ENCODE assay signal across 17 cellular contexts in genomic region chr2:176101862-176102261, GRCh38. TPM values are rescaled to one million over a fixed set of nuclear protein-coding genes. Genes with fewer than 3 reads are reported as not detected.
A peak's percentile ranks its signal among the peaks of the same experiment; 100 is the strongest.
DNase-seq lines count a peak whose midpoint lies in the region; ATAC-seq and TF ChIP-seq lines count a peak whose summit lies in the region.
"Had no signal": no experiment of that assay in that cellular context is flagged by ENCODE, and none has a peak within 500 bp of the region (broad histone marks: within the 10 kb centered on the region; RNA-seq: fewer than 3 reads in every experiment).

No MANE protein-coding gene starts in this region.

- H3K9me3 Mint-ChIP-seq in natural killer cell = no peaks in the 10 kb centered on the region
- no peaks in the 10 kb centered on the region for H3K9me3 Mint-ChIP-seq in natural killer cell treated with Interleukin-12 subunit alpha and Interleukin-12 subunit beta and Interleukin-15 and Interleukin-18, amount 100 ng/mL, for 72 hours
- H3K9me3 Mint-ChIP-seq: HFFc6 had no signal

- TF ChIP-seq CTCF in natural killer cell (IDR thresholded peaks at IDR 0.05) (no peak), hepatocyte (IDR thresholded peaks at IDR 0.05; ENCODE audit: poor library complexity) (no peak), sigmoid colon (IDR thresholded peaks at IDR 0.05) (no peak)

- 37% methylated on average over 5 of the region's 5 CpGs for WGBS in hepatocyte (ENCODE audit: low lambda C conversion rate, missing lambda C conversion rate)
- WGBS in sigmoid colon, 2 donors = 58 to 86% methylated on average over 5 of the region's 5 CpGs

- H3K36me3 ChIP-seq in hepatocyte (replicated peaks; ENCODE audit: insufficient read depth, low read depth) (no peaks in the 10 kb centered on the region), sigmoid colon (no peaks in the 10 kb centered on the region)
- H3K36me3 ChIP-seq: BLaER1 treated with 17β-estradiol and CSF1 and Interleukin-3, amounts not matched to agents 10 nM and 100 nM; HAP-1 had no signal

- H3K9me3 ChIP-seq in hepatocyte (ENCODE audit: low read depth) (no peaks in the 10 kb centered on the region), sigmoid colon (no peaks in the 10 kb centered on the region)
- H3K9me3 ChIP-seq: HAP-1 had no signal

- no peaks in the 10 kb centered on the region for H4K20me1 ChIP-seq in hepatocyte (ENCODE audit: insufficient read depth, poor library complexity, severe bottlenecking)

- H3K27me3 ChIP-seq in hepatocyte = peaks cover 99% of the 10 kb centered on the region
- peaks cover 0 to 86% (median 17%) of the 10 kb centered on the region in 3 donors for H3K27me3 ChIP-seq in sigmoid colon

- peaks cover 78 to 83% of the 10 kb centered on the region in 2 donors for H3K27me3 Mint-ChIP-seq in natural killer cell (ENCODE audit: low read depth in 2 of 2)
- H3K27me3 Mint-ChIP-seq in natural killer cell treated with Interleukin-12 subunit alpha and Interleukin-12 subunit beta and Interleukin-15 and Interleukin-18, amount 100 ng/mL, for 72 hours = peaks cover 62 to 66% of the 10 kb centered on the region in 2 donors

- peaks cover 12 to 34% of the 10 kb centered on the region in 2 donors for H3K4me1 Mint-ChIP-seq in natural killer cell
- H3K4me1 Mint-ChIP-seq in natural killer cell treated with Interleukin-12 subunit alpha and Interleukin-12 subunit beta and Interleukin-15 and Interleukin-18, amount 100 ng/mL, for 72 hours (ENCODE audit: low read depth in 2 of 2) = peaks cover 18 to 21% of the 10 kb centered on the region in 2 donors

- H3K79me2 ChIP-seq in hepatocyte = peaks cover 55% of the 10 kb centered on the region

- no peak overlapping the region for H3K27ac Mint-ChIP-seq in natural killer cell
- no peak overlapping the region for H3K27ac Mint-ChIP-seq in natural killer cell treated with Interleukin-12 subunit alpha and Interleukin-12 subunit beta and Interleukin-15 and Interleukin-18, amount 100 ng/mL, for 72 hours
- H3K27ac Mint-ChIP-seq: CD4-positive, CD25-positive, alpha-beta regulatory T cell; HFFc6 had no signal

- H3K4me3 ChIP-seq in hepatocyte (no peak overlapping the region), sigmoid colon (no peak overlapping the region)
- H3K4me3 ChIP-seq: BLaER1 treated with 17β-estradiol and CSF1 and Interleukin-3, amounts not matched to agents 10 nM and 100 nM; GM23248; HAP-1 had no signal

- H3K27ac ChIP-seq in hepatocyte (peak overlapping the region; percentile 93), sigmoid colon (peak overlapping the region in 3 of 4 donors; percentile 4 to 96 (median 92))
- H3K27ac ChIP-seq: BLaER1 treated with 17β-estradiol and CSF1 and Interleukin-3, amounts not matched to agents 10 nM and 100 nM; GM23248; HL-60 had no signal

- H3K9me2 ChIP-seq in hepatocyte (replicated peaks; ENCODE audit: insufficient read depth) = no peaks in the 10 kb centered on the region

- no peak overlapping the region for H3K4me3 Mint-ChIP-seq in natural killer cell
- no peak overlapping the region for H3K4me3 Mint-ChIP-seq in natural killer cell treated with Interleukin-12 subunit alpha and Interleukin-12 subunit beta and Interleukin-15 and Interleukin-18, amount 100 ng/mL, for 72 hours
- H3K4me3 Mint-ChIP-seq: HFFc6 had no signal

- H3K36me3 Mint-ChIP-seq in natural killer cell = no peaks in the 10 kb centered on the region
- peaks cover 7% of the 10 kb centered on the region for H3K36me3 Mint-ChIP-seq in natural killer cell treated with Interleukin-12 subunit alpha and Interleukin-12 subunit beta and Interleukin-15 and Interleukin-18, amount 100 ng/mL, for 72 hours
- H3K36me3 Mint-ChIP-seq: CD4-positive, CD25-positive, alpha-beta regulatory T cell had no signal

- H2AFZ ChIP-seq in hepatocyte = no peak overlapping the region
- H2AFZ ChIP-seq: GM23248 had no signal

- peak overlapping the region; percentile 91 for H3K4me2 ChIP-seq in hepatocyte
- H3K4me2 ChIP-seq: BLaER1 treated with 17β-estradiol and CSF1 and Interleukin-3, amounts not matched to agents 10 nM and 100 nM had no signal

- no peak for TF ChIP-seq EP300 in sigmoid colon (IDR thresholded peaks at IDR 0.05)

- no peaks in the 10 kb centered on the region for H3K4me1 ChIP-seq in hepatocyte (ENCODE audit: insufficient read depth)
- peaks cover 0 to 61% (median 35%) of the 10 kb centered on the region in 4 donors for H3K4me1 ChIP-seq in sigmoid colon

- intact Hi-C loops in natural killer cell (cut with micrococcal nuclease) (no loop called here), sigmoid colon (cut with DNase I) (no loop called here)

- DNase-seq in natural killer cell (peak; percentile 9), hepatocyte (ENCODE audit: low spot score) (no peak), sigmoid colon (no peak), NOMO-1 treated with DMSO at 0.1 percent for 48 hours (lab: John Stamatoyannopoulos, UW; ENCODE audit: unreplicated experiment) (no peak), NCI-H748 treated with DMSO at 0.1 percent for 48 hours (lab: John Stamatoyannopoulos, UW) (no peak)
- no peak for DNase-seq in natural killer cell treated with Interleukin-12 subunit alpha and Interleukin-12 subunit beta and Interleukin-15 and Interleukin-18, amount 100 ng/mL, for 72 hours (ENCODE audit: low spot score)
- DNase-seq in activated CD4-positive, alpha-beta T cell treated with anti-CD3 and anti-CD28 coated beads for 4 hours = no peak
- DNase-seq: 8988T; ACHN; CD4-positive, CD25-positive, alpha-beta regulatory T cell; DMS53; GF-D8; GM23248; HFFc6 had no signal

- ATAC-seq in natural killer cell = no peak
- ATAC-seq in natural killer cell treated with Interleukin-12 subunit alpha and Interleukin-12 subunit beta and Interleukin-15 and Interleukin-18, amount 100 ng/mL, for 72 hours = no peak

- TF ChIP-seq POLR2A in sigmoid colon (IDR thresholded peaks at IDR 0.05) = no peak

RNA-seq across cellular contexts. Expression of gene HOXD12, which starts 2.3 kb away (rescaled TPM):
- total RNA-seq in natural killer cell = not detected
- total RNA-seq in natural killer cell treated with Interleukin-12 subunit alpha and Interleukin-12 subunit beta and Interleukin-15 and Interleukin-18, amount 100 ng/mL, for 72 hours = not detected
- total RNA-seq in hepatocyte = 17.9 and 29.0 TPM in 2 replicates
- polyA plus RNA-seq in hepatocyte = 3.1 and 3.3 TPM in 2 replicates
- total RNA-seq in sigmoid colon = 1 to 10 TPM in 3 of 4 donors, not detected in 1; 1.3 to 1.8 (median 1.7) TPM
- polyA plus RNA-seq in sigmoid colon = under 1 TPM in 1 of 3 donors, not detected in 2; 0.15 TPM
- total RNA-seq: CD4-positive, CD25-positive, alpha-beta regulatory T cell had no signal
- polyA plus RNA-seq: CD4-positive, CD25-positive, alpha-beta regulatory T cell had no signal

RNA-seq across cellular contexts. Expression of gene HOXD11, which starts 5.2 kb away (rescaled TPM):
- not detected for total RNA-seq in natural killer cell
- total RNA-seq in natural killer cell treated with Interleukin-12 subunit alpha and Interleukin-12 subunit beta and Interleukin-15 and Interleukin-18, amount 100 ng/mL, for 72 hours = not detected
- 5.7 and 6.3 TPM in 2 replicates for total RNA-seq in hepatocyte
- polyA plus RNA-seq in hepatocyte = 9.9 and 11.5 TPM in 2 replicates
- 10 to 100 TPM; 18.3 to 39.3 (median 24.9) TPM for total RNA-seq in sigmoid colon
- 1 to 10 TPM in 2 of 3 donors, under 1 TPM in 1; 0.69 to 3.6 (median 2.1) TPM for polyA plus RNA-seq in sigmoid colon
- total RNA-seq: CD4-positive, CD25-positive, alpha-beta regulatory T cell had no signal
- polyA plus RNA-seq: CD4-positive, CD25-positive, alpha-beta regulatory T cell had no signal

RNA-seq across cellular contexts. Expression of gene HOXD13, which starts 9.3 kb away (rescaled TPM):
- total RNA-seq in natural killer cell (not detected), hepatocyte (33.9 and 37.2 TPM in 2 replicates), sigmoid colon (10 to 100 TPM; 18.7 to 48.9 (median 34.1) TPM)
- not detected for total RNA-seq in natural killer cell treated with Interleukin-12 subunit alpha and Interleukin-12 subunit beta and Interleukin-15 and Interleukin-18, amount 100 ng/mL, for 72 hours
- polyA plus RNA-seq in hepatocyte (19.3 and 24.7 TPM in 2 replicates), sigmoid colon (1 to 10 TPM in 2 of 3 donors, not detected in 1; 2.3 to 2.4 TPM)
- total RNA-seq: CD4-positive, CD25-positive, alpha-beta regulatory T cell had no signal
- polyA plus RNA-seq: CD4-positive, CD25-positive, alpha-beta regulatory T cell had no signal

RNA-seq across cellular contexts. Expression of gene HOXD10, which starts 14.7 kb away (rescaled TPM):
- total RNA-seq in natural killer cell (not detected), hepatocyte (8.5 and 11.7 TPM in 2 replicates), sigmoid colon (10 to 100 TPM; 10.7 to 46.0 (median 17.9) TPM)
- not detected for total RNA-seq in natural killer cell treated with Interleukin-12 subunit alpha and Interleukin-12 subunit beta and Interleukin-15 and Interleukin-18, amount 100 ng/mL, for 72 hours
- polyA plus RNA-seq in hepatocyte (5.1 and 9.9 TPM in 2 replicates), sigmoid colon (1 to 10 TPM in 2 of 3 donors, under 1 TPM in 1; 0.23 to 2.4 (median 1.5) TPM)
- total RNA-seq: CD4-positive, CD25-positive, alpha-beta regulatory T cell had no signal
- polyA plus RNA-seq: CD4-positive, CD25-positive, alpha-beta regulatory T cell had no signal

RNA-seq across cellular contexts. Expression of gene EVX2, which starts 18.1 kb away (rescaled TPM):
- total RNA-seq in natural killer cell (not detected), hepatocyte (3.5 and 3.7 TPM in 2 replicates), sigmoid colon (1 to 10 TPM; 1.2 to 4.6 (median 2.1) TPM)
- total RNA-seq in natural killer cell treated with Interleukin-12 subunit alpha and Interleukin-12 subunit beta and Interleukin-15 and Interleukin-18, amount 100 ng/mL, for 72 hours = not detected
- polyA plus RNA-seq in hepatocyte (1.3 and 1.7 TPM in 2 replicates), sigmoid colon (under 1 TPM in 1 of 3 donors, not detected in 2; 0.07 TPM)
- total RNA-seq: CD4-positive, CD25-positive, alpha-beta regulatory T cell; GM23248; HFFc6 had no signal
- polyA plus RNA-seq: CD4-positive, CD25-positive, alpha-beta regulatory T cell; GM23248 had no signal

Comparison
In these comparisons a context has a peak if more than half of its experiments do, and no peak if none do; other contexts are left out.
1. RNA of gene HOXD13, which starts 9.3 kb away (total RNA-seq): 33.9 to 37.2 TPM in hepatocyte and 18.7 to 48.9 TPM in sigmoid colon; not detected in natural killer cell and not detected in natural killer cell treated with Interleukin-12 subunit alpha and Interleukin-12 subunit beta and Interleukin-15 and Interleukin-18, amount 100 ng/mL, for 72 hours; every median in the first group is over 10 times any median in the second.